Comparison of ENCODE assay signal across 8 cellular contexts in the genomic region with DNA sequence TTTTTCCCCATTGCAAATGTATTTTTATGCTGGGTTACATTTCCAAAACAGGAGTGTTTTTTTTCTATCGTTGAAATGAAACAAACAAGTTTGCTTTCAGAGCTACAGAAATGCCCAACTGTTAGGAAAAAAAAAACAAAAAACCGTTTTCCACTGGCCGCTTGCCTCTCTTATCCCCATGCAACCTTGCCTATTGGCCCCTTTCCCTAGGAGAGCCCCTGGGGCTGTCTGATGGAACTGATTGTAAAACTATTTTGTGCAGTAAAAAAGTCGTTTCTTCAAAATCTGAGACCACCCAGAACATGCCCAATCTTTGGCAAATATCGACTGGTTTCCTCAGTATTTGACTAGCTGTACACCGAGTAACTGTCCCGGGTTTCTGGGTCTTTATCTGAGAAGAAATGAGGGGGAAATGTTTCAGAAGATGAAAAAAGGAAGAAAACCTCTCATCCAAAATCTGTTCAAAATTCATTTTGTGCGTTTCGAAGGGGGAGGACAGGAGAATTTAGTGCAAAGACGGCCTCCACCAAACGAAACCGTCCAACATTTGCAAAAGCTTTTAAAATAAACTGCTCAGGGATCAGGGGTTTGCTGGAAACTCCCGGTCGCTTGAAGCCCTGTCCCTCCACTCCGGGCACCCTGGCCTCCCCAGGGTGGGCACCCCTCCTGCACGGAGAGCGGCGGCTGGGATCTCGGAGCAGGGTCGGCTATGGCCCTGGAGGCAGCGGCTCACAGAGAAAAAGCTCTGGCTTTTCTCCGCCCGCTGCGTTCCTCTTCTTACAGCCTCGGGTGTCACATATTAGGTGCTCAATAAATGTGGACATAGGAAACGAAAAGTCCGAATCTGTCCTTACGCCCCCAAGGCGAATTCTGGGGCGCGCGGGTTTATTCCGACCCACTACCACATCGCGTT. TPM values are rescaled to one million over a fixed set of nuclear protein-coding genes. Genes with fewer than 3 reads are reported as not detected.
DNase-seq lines count a peak whose midpoint lies in the region; ATAC-seq lines count a peak whose summit lies in the region.

No MANE protein-coding gene starts in this region.

- H3K4me3 ChIP-seq in ectodermal cell (ENCODE audit: insufficient read depth, low read depth, low read length) (peak overlapping the region; percentile 72), muscle layer of colon (ENCODE audit: low read depth in 1 of 2, low read length in 2 of 2) (peak overlapping the region; percentile 81 to 92)

- peaks cover 22% of the 10 kb centered on the region for H3K4me1 Mint-ChIP-seq in activated naive CD4-positive, alpha-beta T cell treated with anti-CD3 and anti-CD28 coated beads, Interleukin-2, amount 50 U/mL, for 24 hours

- H3K9ac ChIP-seq in muscle layer of colon (ENCODE audit: low read length), result peak overlapping the region; percentile 76

- H3K27me3 Mint-ChIP-seq in activated naive CD4-positive, alpha-beta T cell treated with anti-CD3 and anti-CD28 coated beads, Interleukin-2, amount 50 U/mL, for 24 hours, result peaks cover 39% of the 10 kb centered on the region

- no peaks in the 10 kb centered on the region for H3K36me3 Mint-ChIP-seq in activated naive CD4-positive, alpha-beta T cell treated with anti-CD3 and anti-CD28 coated beads, Interleukin-2, amount 50 U/mL, for 24 hours

- WGBS in ectodermal cell, 2 experiments, result 8 to 10% methylated on average over 35 of the region's 35 CpGs

- H3K9me3 Mint-ChIP-seq in activated naive CD4-positive, alpha-beta T cell treated with anti-CD3 and anti-CD28 coated beads, Interleukin-2, amount 50 U/mL, for 24 hours, result no peaks in the 10 kb centered on the region

- H3K27ac ChIP-seq in ectodermal cell (ENCODE audit: insufficient read depth, low read depth, low read length, poor library complexity, severe bottlenecking) (no peak overlapping the region), muscle layer of colon (ENCODE audit: low read depth, low read length) (peak overlapping the region; percentile 96)

- H3K27ac Mint-ChIP-seq in activated naive CD4-positive, alpha-beta T cell treated with anti-CD3 and anti-CD28 coated beads, Interleukin-2, amount 50 U/mL, for 24 hours, result no peak overlapping the region

- peaks cover 11% of the 10 kb centered on the region for H3K4me1 ChIP-seq in ectodermal cell (ENCODE audit: control insufficient read depth, insufficient read depth, low read length)
- peaks cover 19% of the 10 kb centered on the region for H3K4me1 ChIP-seq in muscle layer of colon (ENCODE audit: insufficient read depth, low read length)

- peaks cover 59% of the 10 kb centered on the region for H3K27me3 ChIP-seq in ectodermal cell (ENCODE audit: control insufficient read depth, insufficient read depth, low read length, poor library complexity, severe bottlenecking)
- H3K27me3 ChIP-seq in muscle layer of colon (ENCODE audit: control insufficient read depth in 1 of 2, insufficient read depth in 2 of 2, low read length in 2 of 2), result no peaks in the 10 kb centered on the region

- H3K9me3 ChIP-seq in ectodermal cell (ENCODE audit: control insufficient read depth, low read length) (no peaks in the 10 kb centered on the region), muscle layer of colon (ENCODE audit: low read length) (no peaks in the 10 kb centered on the region)

- H3K36me3 ChIP-seq in ectodermal cell (ENCODE audit: control insufficient read depth, insufficient read depth, low read length) (no peaks in the 10 kb centered on the region), muscle layer of colon (ENCODE audit: insufficient read depth, low read length) (no peaks in the 10 kb centered on the region)

- no peak for DNase-seq in activated naive CD4-positive, alpha-beta T cell treated with Interleukin-2 at 50 U/mL for 16 hours
- DNase-seq in dermis blood vessel endothelial cell, result no peak
- no peak for DNase-seq in activated CD4-positive, alpha-beta T cell treated with anti-CD3 and anti-CD28 coated beads for 1 hour

- H3K4me3 Mint-ChIP-seq in activated naive CD4-positive, alpha-beta T cell treated with anti-CD3 and anti-CD28 coated beads, Interleukin-2, amount 50 U/mL, for 24 hours, result peak overlapping the region; percentile 75

- ATAC-seq in GM18498 (IDR thresholded peaks at IDR 0.05; ENCODE audit: unreplicated experiment) (no peak), HG03025 (IDR thresholded peaks at IDR 0.05; ENCODE audit: low FRiP score, unreplicated experiment) (no peak)

RNA-seq across cellular contexts. Expression of a gene that starts 1.0 kb away (rescaled TPM):
- polyA plus RNA-seq in ectodermal cell (2013, experiment 1 of 4), result 17.1 TPM
- 12.8 TPM for polyA plus RNA-seq in ectodermal cell (2013, experiment 2 of 4)
- 12.5 TPM for polyA plus RNA-seq in ectodermal cell (2013, experiment 3 of 4)
- polyA plus RNA-seq in ectodermal cell (2013, experiment 4 of 4), result 12.4 TPM
- total RNA-seq in dermis blood vessel endothelial cell, result under 0.01 TPM in 1 of 2 replicates, not detected in the other
